ENCODE assay signal across 12 cellular contexts in genomic region chr17:21199311-21199710, GRCh38. TPM values are rescaled to one million over a fixed set of nuclear protein-coding genes. Genes with fewer than 3 reads are reported as not detected.
A peak's percentile ranks its signal among the peaks of the same experiment; 100 is the strongest.
DNase-seq lines count a peak whose midpoint lies in the region; FAIRE-seq and TF ChIP-seq lines count a peak whose summit lies in the region.
"Had no signal": no experiment of that assay in that cellular context is flagged by ENCODE, and none has a peak within 500 bp of the region (broad histone marks: within the 10 kb centered on the region; RNA-seq: fewer than 3 reads in every experiment).

No MANE protein-coding gene starts in this region.

- 24% methylated on average over 9 of the region's 9 CpGs for WGBS in HUES64
- 57% methylated on average over 9 of the region's 9 CpGs for WGBS in hepatocyte (ENCODE audit: low lambda C conversion rate, missing lambda C conversion rate)

- FAIRE-seq in astrocyte (lab: Jason Lieb, UNC): no peak

- intact Hi-C loops in dorsolateral prefrontal cortex (cut with DNase I): no loop called here

- H3K36me3 Mint-ChIP-seq in astrocyte (ENCODE audit: low read depth, unreplicated experiment): peaks cover 19% of the 10 kb centered on the region
- H3K36me3 Mint-ChIP-seq in activated T-cell treated with anti-CD3 and anti-CD28 coated beads, Interleukin-2, amount 50 U/mL, for 24 hours (ENCODE audit: low read depth): peaks cover 69% of the 10 kb centered on the region

- peaks cover 14% of the 10 kb centered on the region for H3K4me1 Mint-ChIP-seq in astrocyte (ENCODE audit: low read depth, unreplicated experiment)
- H3K4me1 Mint-ChIP-seq in activated T-cell treated with anti-CD3 and anti-CD28 coated beads, Interleukin-2, amount 50 U/mL, for 24 hours (ENCODE audit: low read depth): peaks cover 26% of the 10 kb centered on the region

- H3K4me3 ChIP-seq in HUES64 (ENCODE audit: low read length) (peak overlapping the region; percentile 4; the same call in 1 of the 2 replicates), astrocyte (ENCODE audit: insufficient read depth, low read depth, low read length) (no peak overlapping the region), hepatocyte (no peak overlapping the region), dorsolateral prefrontal cortex (no peak overlapping the region)

- no peaks in the 10 kb centered on the region for H3K9me3 Mint-ChIP-seq in astrocyte (ENCODE audit: unreplicated experiment)
- H3K9me3 Mint-ChIP-seq in activated T-cell treated with anti-CD3 and anti-CD28 coated beads, Interleukin-2, amount 50 U/mL, for 24 hours: no peaks in the 10 kb centered on the region

- H4K20me1 ChIP-seq in astrocyte (ENCODE audit: insufficient read depth, low read length) (peaks cover 81% of the 10 kb centered on the region), hepatocyte (ENCODE audit: insufficient read depth, poor library complexity, severe bottlenecking) (peaks cover 68% of the 10 kb centered on the region)

- H3K36me3 ChIP-seq in HUES64 (ENCODE audit: insufficient read depth, low read length) (peaks cover 34% of the 10 kb centered on the region), astrocyte (ENCODE audit: insufficient read depth, low read length) (peaks cover 12% of the 10 kb centered on the region), hepatocyte (replicated peaks; ENCODE audit: insufficient read depth, low read depth) (no peaks in the 10 kb centered on the region)

- H3K4me2 ChIP-seq in astrocyte (ENCODE audit: low read length) (no peak overlapping the region), hepatocyte (no peak overlapping the region)

- DNase-seq in astrocyte (ENCODE audit: low read depth) (peak; percentile 70), hepatocyte (ENCODE audit: low spot score) (peak; percentile 34), stromal cell of bone marrow (ENCODE audit: low read depth) (peak; percentile 29), dorsolateral prefrontal cortex (no peak), DMS53 (lab: John Stamatoyannopoulos, UW) (no peak)
- DNase-seq in activated T-cell treated with anti-CD3 and anti-CD28 coated beads, Interleukin-2, amount 50 U/mL, for 24 hours: no peak
- DNase-seq: activated CD4-positive, alpha-beta T cell treated with anti-CD3 and anti-CD28 coated beads, Interleukin-2, amount 50 U/mL, for 1 hour; activated naive CD4-positive, alpha-beta T cell; dermis blood vessel endothelial cell; NCI-H1417; stimulated activated CD4-positive, alpha-beta T cell treated with anti-CD3 and anti-CD28 coated beads, Interleukin-15, amount 100 ng/mL, for 24 hours had no signal

- peak overlapping the region; percentile 95 for H3K27ac ChIP-seq in HUES64 (ENCODE audit: low read depth, low read length)
- H3K27ac ChIP-seq in astrocyte (ENCODE audit: low read depth, low read length): no peak overlapping the region
- no peak overlapping the region for H3K27ac ChIP-seq in hepatocyte
- H3K27ac ChIP-seq in dorsolateral prefrontal cortex: peak overlapping the region in 4 of 59 donors; percentile 10 to 46 (median 28)

- H3K9me3 ChIP-seq in HUES64 (ENCODE audit: insufficient read depth, low read depth, low read length) (no peaks in the 10 kb centered on the region), astrocyte (ENCODE audit: insufficient read depth, low read depth, low read length) (no peaks in the 10 kb centered on the region), hepatocyte (ENCODE audit: low read depth) (no peaks in the 10 kb centered on the region)

- no peak overlapping the region for H2AFZ ChIP-seq in astrocyte (ENCODE audit: low read depth, low read length)
- H2AFZ ChIP-seq in hepatocyte: no peak overlapping the region

- TF ChIP-seq CTCF in astrocyte (IDR thresholded peaks at IDR 0.05; ENCODE audit: insufficient read depth, low read depth, low read length) (no peak), hepatocyte (IDR thresholded peaks at IDR 0.05; ENCODE audit: poor library complexity) (no peak), dorsolateral prefrontal cortex (IDR thresholded peaks at IDR 0.05 in 54 of 56, conservative IDR thresholded peaks at IDR 0.05 in 2 of 56; ENCODE audit: low read depth in 1 of 56, partially characterized antibody in 56 of 56) (no peak)

- H3K9ac ChIP-seq in HUES64 (ENCODE audit: low read depth, low read length): peak overlapping the region; percentile 49
- no peak overlapping the region for H3K9ac ChIP-seq in astrocyte (ENCODE audit: low read length)

- no peak overlapping the region for H3K4me3 Mint-ChIP-seq in astrocyte (ENCODE audit: unreplicated experiment)
- no peak overlapping the region for H3K4me3 Mint-ChIP-seq in activated T-cell treated with anti-CD3 and anti-CD28 coated beads, Interleukin-2, amount 50 U/mL, for 24 hours

- H3K27me3 ChIP-seq in HUES64 (ENCODE audit: insufficient read depth, low read length) (no peaks in the 10 kb centered on the region), astrocyte (ENCODE audit: insufficient read depth, low read length) (no peaks in the 10 kb centered on the region), hepatocyte (no peaks in the 10 kb centered on the region), dorsolateral prefrontal cortex (no peaks in the 10 kb centered on the region)

- H3K9me2 ChIP-seq in hepatocyte (replicated peaks; ENCODE audit: insufficient read depth): no peaks in the 10 kb centered on the region

- H3K79me2 ChIP-seq in astrocyte (ENCODE audit: insufficient read depth, low read length) (peaks cover 82% of the 10 kb centered on the region), hepatocyte (peaks cover 77% of the 10 kb centered on the region)

- no peaks in the 10 kb centered on the region for H3K27me3 Mint-ChIP-seq in astrocyte (ENCODE audit: low read depth, unreplicated experiment)
- no peaks in the 10 kb centered on the region for H3K27me3 Mint-ChIP-seq in activated T-cell treated with anti-CD3 and anti-CD28 coated beads, Interleukin-2, amount 50 U/mL, for 24 hours

- H3K27ac Mint-ChIP-seq in astrocyte (ENCODE audit: unreplicated experiment): no peak overlapping the region
- H3K27ac Mint-ChIP-seq in activated T-cell treated with anti-CD3 and anti-CD28 coated beads, Interleukin-2, amount 50 U/mL, for 24 hours: no peak overlapping the region

- H3K4me1 ChIP-seq in HUES64 (ENCODE audit: insufficient read depth, low read length) (peaks cover 30% of the 10 kb centered on the region), astrocyte (ENCODE audit: insufficient read depth, low read length) (peaks cover 5% of the 10 kb centered on the region), hepatocyte (ENCODE audit: insufficient read depth) (no peaks in the 10 kb centered on the region)

RNA-seq across cellular contexts. Expression of gene TMEM11, which starts 14.7 kb away (rescaled TPM):
- polyA plus RNA-seq in HUES64 (2013, experiment 1 of 2): 32.2 TPM
- polyA plus RNA-seq in HUES64 (2013, experiment 2 of 2): 30.5 TPM
- 30.2 and 31.6 TPM in 2 replicates for total RNA-seq in astrocyte
- 18.4 and 21.6 TPM in 2 replicates for total RNA-seq in hepatocyte
- 55.4 and 78.1 TPM in 2 replicates for polyA plus RNA-seq in hepatocyte
- total RNA-seq in dorsolateral prefrontal cortex: 10 to 100 TPM; 11.9 to 23.7 (median 17.4) TPM

RNA-seq across cellular contexts. Expression of gene NATD1, which starts 53.9 kb away (rescaled TPM):
- 7.9 TPM for polyA plus RNA-seq in HUES64 (2013, experiment 1 of 2)
- polyA plus RNA-seq in HUES64 (2013, experiment 2 of 2): 8.5 TPM
- total RNA-seq in astrocyte: 7.1 and 7.9 TPM in 2 replicates
- 5.0 and 5.4 TPM in 2 replicates for total RNA-seq in hepatocyte
- 4.8 and 6.7 TPM in 2 replicates for polyA plus RNA-seq in hepatocyte
- 10 to 100 TPM in 14 of 120 experiments, 1 to 10 TPM in 106; 5.2 to 13.5 (median 7.6) TPM for total RNA-seq in dorsolateral prefrontal cortex

Comparison
In these comparisons a context has a peak if more than half of its experiments do, and no peak if none do; other contexts are left out.
1. DNase-seq: peak in astrocyte (single experiment), hepatocyte (single experiment) and stromal cell of bone marrow (single experiment); none in activated T-cell treated with anti-CD3 and anti-CD28 coated beads, Interleukin-2, amount 50 U/mL, for 24 hours (single experiment), dorsolateral prefrontal cortex (0 of 10) and DMS53 (single experiment).